Comparison of ENCODE assay signal across 10 cellular contexts in the genomic region with DNA sequence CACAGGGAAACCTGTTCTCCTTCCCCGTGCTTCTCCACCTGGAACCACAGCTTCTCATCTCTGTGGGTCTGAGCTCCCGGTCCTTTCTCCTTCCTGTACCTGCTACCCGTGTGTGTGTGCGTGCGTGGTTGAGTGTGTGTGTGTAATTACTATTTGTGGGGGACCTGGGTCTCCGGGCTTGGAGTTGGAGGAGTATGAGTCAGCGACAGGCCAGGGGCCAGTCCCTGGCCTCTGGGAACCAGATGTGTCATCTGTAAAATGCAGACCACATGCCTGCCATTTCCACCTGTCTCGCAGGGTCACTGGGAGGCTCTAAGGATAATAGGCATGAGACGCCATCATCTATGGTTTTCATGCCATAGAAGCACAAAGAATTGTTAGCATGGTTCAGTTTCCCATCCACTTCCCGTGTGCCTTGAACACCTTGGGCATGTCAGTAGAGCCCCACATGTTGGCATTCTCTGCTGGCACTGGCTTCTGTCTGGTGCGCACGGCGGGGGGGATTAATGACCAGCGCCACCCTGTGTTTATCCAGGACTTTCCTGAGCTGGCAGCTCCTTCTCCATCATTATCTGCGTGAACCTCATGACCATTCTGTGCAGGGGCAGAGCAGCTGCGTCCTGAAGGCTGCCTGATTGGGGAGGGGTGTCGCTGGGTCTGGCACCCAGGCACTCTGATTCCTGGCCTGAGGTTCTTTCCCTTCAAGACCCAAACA. TPM values are rescaled to one million over a fixed set of nuclear protein-coding genes. Genes with fewer than 3 reads are reported as not detected.
A peak's percentile ranks its signal among the peaks of the same experiment; 100 is the strongest.
DNase-seq lines count a peak whose midpoint lies in the region; ATAC-seq and TF ChIP-seq lines count a peak whose summit lies in the region.
"Had no signal": no experiment of that assay in that cellular context is flagged by ENCODE, and none has a peak within 500 bp of the region (broad histone marks: within the 10 kb centered on the region; RNA-seq: fewer than 3 reads in every experiment).

No MANE protein-coding gene starts in this region.

- H3K4me3 ChIP-seq in HEK293 (ENCODE audit: low read depth, low read length) (peak overlapping the region; percentile 74), adipocyte (ENCODE audit: low read length) (peak overlapping the region; percentile 87), iPS-15b (ENCODE audit: low read depth, low read length) (peak overlapping the region; percentile 92), spleen (peak overlapping the region in 5 of 8 donors; percentile 51 to 77 (median 60))

- H3K36me3 Mint-ChIP-seq in immature natural killer cell = peaks cover 0 to 20% (median 8%) of the 10 kb centered on the region in 3 donors
- H3K36me3 Mint-ChIP-seq: activated naive CD8-positive, alpha-beta T cell treated with anti-CD3 and anti-CD28 coated beads, Interleukin-2, amount 10 ng/mL, durations not matched to agents 7 days and 5 days had no signal

- H3K9ac ChIP-seq in adipocyte (ENCODE audit: low read length) = peak overlapping the region; percentile 85
- H3K9ac ChIP-seq in iPS-15b (ENCODE audit: low read depth, low read length) = no peak overlapping the region
- H3K9ac ChIP-seq: KMS-11 had no signal

- WGBS in spleen, 5 donors = 66 to 83% (median 74%) methylated on average over 13 to 17 of the region's 17 CpGs

- H3K27ac ChIP-seq in HEK293 (ENCODE audit: extremely low read depth, low read depth, low read length) (no peak overlapping the region), spleen (no peak overlapping the region)
- H3K27ac ChIP-seq: KMS-11 had no signal

- H3K36me3 ChIP-seq in HEK293 (ENCODE audit: control insufficient read depth in 2 of 2, insufficient read depth in 1 of 2, low read length in 2 of 2) (peaks cover 0 to 45% of the 10 kb centered on the region in 2 experiments; a peak in 2 of 3 replicates), adipocyte (ENCODE audit: control insufficient read depth, insufficient read depth, low read length, severe bottlenecking) (peaks cover 15% of the 10 kb centered on the region), iPS-15b (ENCODE audit: control insufficient read depth, insufficient read depth, low read length) (peaks cover 16% of the 10 kb centered on the region), spleen (peaks cover 0 to 37% (median 1%) of the 10 kb centered on the region in 6 donors)

- intact Hi-C loops in spleen (cut with DNase I; ENCODE audit: low total_unique reads) = no loop called here

- no peak overlapping the region for H3K4me3 Mint-ChIP-seq in immature natural killer cell
- H3K4me3 Mint-ChIP-seq: activated naive CD8-positive, alpha-beta T cell treated with anti-CD3 and anti-CD28 coated beads, Interleukin-2, amount 10 ng/mL, durations not matched to agents 7 days and 5 days had no signal

- TF ChIP-seq CTCF in HEK293 (tag by site-specific recombination; IDR thresholded peaks at IDR 0.05) (no peak), spleen (IDR thresholded peaks at IDR 0.05 in 8 of 11, conservative IDR thresholded peaks at IDR 0.05 in 3 of 11) (no peak)

- no peaks in the 10 kb centered on the region for H3K4me1 Mint-ChIP-seq in immature natural killer cell
- H3K4me1 Mint-ChIP-seq: activated naive CD8-positive, alpha-beta T cell treated with anti-CD3 and anti-CD28 coated beads, Interleukin-2, amount 10 ng/mL, durations not matched to agents 7 days and 5 days had no signal

- POLR2A ChIA-PET in HEK293 (lab: Yijun Ruan, JAX) = interaction anchor here (0.6 to 3.8 kb wide), 2 partner anchors 15 to 512 kb away, joined by 3 to 14 read pairs; no protein-coding TSS in a partner anchor

- peaks cover 0 to 2% (median 0%) of the 10 kb centered on the region in 3 donors for H3K27me3 Mint-ChIP-seq in immature natural killer cell (ENCODE audit: low read depth in 3 of 3)

- no peaks in the 10 kb centered on the region for H3K9me3 Mint-ChIP-seq in immature natural killer cell
- H3K9me3 Mint-ChIP-seq: activated naive CD8-positive, alpha-beta T cell treated with anti-CD3 and anti-CD28 coated beads, Interleukin-2, amount 10 ng/mL, durations not matched to agents 7 days and 5 days had no signal

- no peak for DNase-seq in adipocyte (ENCODE audit: low read depth)
- DNase-seq in spleen = no peak
- DNase-seq in immature natural killer cell = no peak
- no peak for DNase-seq in NCI-H2107 (lab: John Stamatoyannopoulos, UW)
- DNase-seq: activated naive CD8-positive, alpha-beta T cell treated with anti-CD3 and anti-CD28 coated beads, Interleukin-2, amount 10 ng/mL, durations not matched to agents 7 days and 5 days had no signal

- TF ChIP-seq POLR2A in spleen (IDR thresholded peaks at IDR 0.05) = no peak

- H3K27ac Mint-ChIP-seq in immature natural killer cell = no peak overlapping the region
- H3K27ac Mint-ChIP-seq: activated naive CD8-positive, alpha-beta T cell treated with anti-CD3 and anti-CD28 coated beads, Interleukin-2, amount 10 ng/mL, durations not matched to agents 7 days and 5 days had no signal

- ATAC-seq in GM18909 (IDR thresholded peaks at IDR 0.05; ENCODE audit: poor library complexity, unreplicated experiment) (no peak), HG03095 (IDR thresholded peaks at IDR 0.05; ENCODE audit: unreplicated experiment) (no peak)

- H3K27me3 ChIP-seq in adipocyte (replicated peaks; ENCODE audit: control insufficient read depth, insufficient read depth, low read length) = no peaks in the 10 kb centered on the region
- H3K27me3 ChIP-seq in iPS-15b (ENCODE audit: control insufficient read depth, insufficient read depth, low read length) = no peaks in the 10 kb centered on the region
- H3K27me3 ChIP-seq in spleen (replicated peaks in 1 of 7) = peaks cover 0 to 10% (median 0%) of the 10 kb centered on the region in 7 donors

- CTCF ChIA-PET in HEK293 (lab: Yijun Ruan, JAX) = interaction anchor here (0.7 to 3.1 kb wide), 4 partner anchors 12 to 54 kb away, joined by 4 to 14 read pairs (median 4); no protein-coding TSS in a partner anchor

- H3K9me3 ChIP-seq in HEK293 (ENCODE audit: control insufficient read depth, insufficient read depth, low read depth, low read length) = no peaks in the 10 kb centered on the region
- H3K9me3 ChIP-seq in adipocyte (ENCODE audit: control insufficient read depth, low read length) = no peaks in the 10 kb centered on the region
- no peaks in the 10 kb centered on the region for H3K9me3 ChIP-seq in iPS-15b (ENCODE audit: control insufficient read depth, insufficient read depth, low read length)
- H3K9me3 ChIP-seq in spleen = no peaks in the 10 kb centered on the region

- H3K4me1 ChIP-seq in HEK293 (ENCODE audit: control insufficient read depth, insufficient read depth, low read length) (peaks cover 4% of the 10 kb centered on the region), adipocyte (ENCODE audit: control insufficient read depth, insufficient read depth, low read length) (peaks cover 19% of the 10 kb centered on the region), iPS-15b (ENCODE audit: control insufficient read depth, insufficient read depth, low read length) (peaks cover 2% of the 10 kb centered on the region), spleen (peaks cover 0 to 33% (median 16%) of the 10 kb centered on the region in 6 donors)

TF ChIP-seq in HEK293, 187 proteins besides CTCF, POLR2A, EP300 and RAD21 (continues in another document):
- TF ChIP-seq ZFHX2 (tag by site-specific recombination; conservative IDR thresholded peaks at IDR 0.05) (0 out of 2 replicates have a peak, but pooled peaks have one; percentile 39), ZNF394 (tag by site-specific recombination; IDR thresholded peaks at IDR 0.05; ENCODE audit: borderline replicate concordance) (no peak), SP7 (tag by site-specific recombination; IDR thresholded peaks at IDR 0.05) (peak; percentile 70; the same call in 1 of the 2 replicates), PRDM1 (tag by site-specific recombination; IDR thresholded peaks at IDR 0.05) (no peak), GLIS1 (tag by site-specific recombination; IDR thresholded peaks at IDR 0.05) (peak; percentile 81)
- TF ChIP-seq, protein P1, sequence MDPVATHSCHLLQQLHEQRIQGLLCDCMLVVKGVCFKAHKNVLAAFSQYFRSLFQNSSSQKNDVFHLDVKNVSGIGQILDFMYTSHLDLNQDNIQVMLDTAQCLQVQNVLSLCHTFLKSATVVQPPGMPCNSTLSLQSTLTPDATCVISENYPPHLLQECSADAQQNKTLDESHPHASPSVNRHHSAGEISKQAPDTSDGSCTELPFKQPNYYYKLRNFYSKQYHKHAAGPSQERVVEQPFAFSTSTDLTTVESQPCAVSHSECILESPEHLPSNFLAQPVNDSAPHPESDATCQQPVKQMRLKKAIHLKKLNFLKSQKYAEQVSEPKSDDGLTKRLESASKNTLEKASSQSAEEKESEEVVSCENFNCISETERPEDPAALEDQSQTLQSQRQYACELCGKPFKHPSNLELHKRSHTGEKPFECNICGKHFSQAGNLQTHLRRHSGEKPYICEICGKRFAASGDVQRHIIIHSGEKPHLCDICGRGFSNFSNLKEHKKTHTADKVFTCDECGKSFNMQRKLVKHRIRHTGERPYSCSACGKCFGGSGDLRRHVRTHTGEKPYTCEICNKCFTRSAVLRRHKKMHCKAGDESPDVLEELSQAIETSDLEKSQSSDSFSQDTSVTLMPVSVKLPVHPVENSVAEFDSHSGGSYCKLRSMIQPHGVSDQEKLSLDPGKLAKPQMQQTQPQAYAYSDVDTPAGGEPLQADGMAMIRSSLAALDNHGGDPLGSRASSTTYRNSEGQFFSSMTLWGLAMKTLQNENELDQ (tag by site-specific recombination; IDR thresholded peaks at IDR 0.05; ENCODE audit: low read depth) = no peak
- TF ChIP-seq, protein P2, sequence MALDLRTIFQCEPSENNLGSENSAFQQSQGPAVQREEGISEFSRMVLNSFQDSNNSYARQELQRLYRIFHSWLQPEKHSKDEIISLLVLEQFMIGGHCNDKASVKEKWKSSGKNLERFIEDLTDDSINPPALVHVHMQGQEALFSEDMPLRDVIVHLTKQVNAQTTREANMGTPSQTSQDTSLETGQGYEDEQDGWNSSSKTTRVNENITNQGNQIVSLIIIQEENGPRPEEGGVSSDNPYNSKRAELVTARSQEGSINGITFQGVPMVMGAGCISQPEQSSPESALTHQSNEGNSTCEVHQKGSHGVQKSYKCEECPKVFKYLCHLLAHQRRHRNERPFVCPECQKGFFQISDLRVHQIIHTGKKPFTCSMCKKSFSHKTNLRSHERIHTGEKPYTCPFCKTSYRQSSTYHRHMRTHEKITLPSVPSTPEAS (tag by site-specific recombination; IDR thresholded peaks at IDR 0.05) = 0 out of 2 replicates have a peak, but pooled peaks have one; percentile 27

RNA-seq across cellular contexts. Expression of a gene that starts 1.5 kb away (rescaled TPM):
- 10 to 100 TPM in 1 of 7 donors, 1 to 10 TPM in 6; 4.1 to 10.4 (median 5.3) TPM for total RNA-seq in spleen
- polyA plus RNA-seq in spleen (10 to 100 TPM in 1 of 3 donors, 1 to 10 TPM in 2; 3.5 to 14.2 (median 6.9) TPM), immature natural killer cell (under 1 TPM in 1 of 3 donors, not detected in 2; 0.13 TPM)
- total RNA-seq: activated naive CD8-positive, alpha-beta T cell treated with anti-CD3 and anti-CD28 coated beads, Interleukin-2, amount 10 ng/mL, durations not matched to agents 7 days and 5 days had no signal

RNA-seq across cellular contexts. Expression of a gene that starts 14.8 kb away (rescaled TPM):
- under 1 TPM in 1 of 7 donors, not detected in 6; 0.85 TPM for total RNA-seq in spleen
- polyA plus RNA-seq in spleen = under 1 TPM in 2 of 3 donors, not detected in 1; 0.02 to 0.06 TPM
- polyA plus RNA-seq in immature natural killer cell = under 1 TPM in 1 of 3 donors, not detected in 2; 0.13 TPM

RNA-seq across cellular contexts. Expression of a gene that starts 20.9 kb away (rescaled TPM):
- total RNA-seq in spleen = 10 to 100 TPM in 1 of 7 donors, 1 to 10 TPM in 6; 6.8 to 11.4 (median 7.9) TPM
- 1 to 10 TPM; 2.4 to 5.9 (median 2.9) TPM for polyA plus RNA-seq in spleen
- polyA plus RNA-seq in immature natural killer cell = 1 to 10 TPM; 1.7 to 4.5 (median 2.4) TPM

RNA-seq across cellular contexts. Expression of a gene that starts 48.5 kb away (rescaled TPM):
- 100 to 1,000 TPM; 171 to 414 (median 309) TPM for total RNA-seq in spleen
- polyA plus RNA-seq in spleen = 100 to 1,000 TPM; 256 to 624 (median 277) TPM
- 1,000 to 10,000 TPM in 1 of 3 donors, 100 to 1,000 TPM in 2; 878 to 1,331 (median 944) TPM for polyA plus RNA-seq in immature natural killer cell
